In genomic region chr13:96834626-96835025, GRCh38 we compare ENCODE assay signal across 21 cellular contexts.
A peak's percentile ranks its signal among the peaks of the same experiment; 100 is the strongest.
DNase-seq lines count a peak whose midpoint lies in the region; ATAC-seq, FAIRE-seq and TF ChIP-seq lines count a peak whose summit lies in the region.
"Had no signal": no experiment of that assay in that cellular context is flagged by ENCODE, and none has a peak within 500 bp of the region (broad histone marks: within the 10 kb centered on the region; RNA-seq: fewer than 3 reads in every experiment).

No MANE protein-coding gene starts in this region.

- no peak overlapping the region for H4K91ac ChIP-seq in trophoblast cell (ENCODE audit: low read depth, low read length)

- no peak overlapping the region for H4K12ac ChIP-seq in trophoblast cell (ENCODE audit: low read depth, low read length)

- H3K4me2 ChIP-seq in mammary epithelial cell (ENCODE audit: insufficient read depth, low read depth, low read length) (no peak overlapping the region), trophoblast cell (ENCODE audit: low read length) (no peak overlapping the region)
- H3K4me2 ChIP-seq: A549; BLaER1 treated with 17β-estradiol and CSF1 and Interleukin-3, amounts not matched to agents 10 nM and 100 nM had no signal

- 51% methylated on average over 4 of the region's 4 CpGs for WGBS in mammary epithelial cell (ENCODE audit: low coverage, missing lambda C conversion rate)
- WGBS in trophoblast cell (ENCODE audit: extremely low coverage, insufficient coverage, insufficient read length) = no CpG with 5 or more reads among the region's 4 CpGs

- H3K9me3 ChIP-seq in mammary epithelial cell (replicated peaks; ENCODE audit: insufficient read depth, low read length) = no peaks in the 10 kb centered on the region
- H3K9me3 ChIP-seq in breast epithelium = no peaks in the 10 kb centered on the region
- peaks cover 4% of the 10 kb centered on the region for H3K9me3 ChIP-seq in trophoblast cell (ENCODE audit: insufficient read depth, low read depth, low read length)
- no peaks in the 10 kb centered on the region for H3K9me3 ChIP-seq in colonic mucosa
- H3K9me3 ChIP-seq: A549, Caco-2 had no signal

- H3K4me3 ChIP-seq in mammary epithelial cell (replicated peaks in 1 of 3; ENCODE audit: insufficient read depth in 1 of 3, low read depth in 2 of 3, low read length in 3 of 3) = no peak overlapping the region
- H3K4me3 ChIP-seq in breast epithelium = no peak overlapping the region
- H3K4me3 ChIP-seq in trophoblast cell (ENCODE audit: low read depth, low read length) = no peak overlapping the region
- H3K4me3 ChIP-seq in colonic mucosa = no peak overlapping the region
- H3K4me3 ChIP-seq: A549; BLaER1 treated with 17β-estradiol and CSF1 and Interleukin-3, amounts not matched to agents 10 nM and 100 nM had no signal

- no peak overlapping the region for H4K8ac ChIP-seq in trophoblast cell (ENCODE audit: low read depth, low read length)

- H3K14ac ChIP-seq in trophoblast cell (ENCODE audit: low read length) = no peak overlapping the region

- H3K27ac ChIP-seq in mammary epithelial cell (ENCODE audit: insufficient read depth, low read depth, low read length) (no peak overlapping the region), breast epithelium (no peak overlapping the region), trophoblast cell (ENCODE audit: low read depth, low read length) (no peak overlapping the region), colonic mucosa (no peak overlapping the region)
- H3K27ac ChIP-seq: 22Rv1; A549; BLaER1 treated with 17β-estradiol and CSF1 and Interleukin-3, amounts not matched to agents 10 nM and 100 nM; C4-2B had no signal

- no peak for FAIRE-seq in H54 (lab: Jason Lieb, UNC)
- FAIRE-seq: A549, D721Med, G401.6, GM12891 had no signal

- no peaks in the 10 kb centered on the region for H3K79me2 ChIP-seq in mammary epithelial cell (ENCODE audit: insufficient read depth, low read length)
- no peaks in the 10 kb centered on the region for H3K79me2 ChIP-seq in trophoblast cell (ENCODE audit: control insufficient read depth, insufficient read depth, low read length, poor library complexity)

- no peaks in the 10 kb centered on the region for H3K27me3 ChIP-seq in mammary epithelial cell (ENCODE audit: insufficient read depth, low read length)
- H3K27me3 ChIP-seq in breast epithelium = no peaks in the 10 kb centered on the region
- H3K27me3 ChIP-seq in trophoblast cell (ENCODE audit: insufficient read depth, low read length) = no peaks in the 10 kb centered on the region
- no peaks in the 10 kb centered on the region for H3K27me3 ChIP-seq in colonic mucosa
- H3K27me3 ChIP-seq: BLaER1 treated with 17β-estradiol and CSF1 and Interleukin-3, amounts not matched to agents 10 nM and 100 nM had no signal

- H2AK5ac ChIP-seq in trophoblast cell (ENCODE audit: low read length) = no peak overlapping the region

- H2BK120ac ChIP-seq in trophoblast cell (ENCODE audit: insufficient read depth, low read length, poor library complexity) = no peak overlapping the region

- H3K4ac ChIP-seq in trophoblast cell (ENCODE audit: low read depth, low read length) = no peak overlapping the region

- no peaks in the 10 kb centered on the region for H4K20me1 ChIP-seq in mammary epithelial cell (ENCODE audit: insufficient read depth, low read length)
- H4K20me1 ChIP-seq: BLaER1 treated with 17β-estradiol and CSF1 and Interleukin-3, amounts not matched to agents 10 nM and 100 nM had no signal

- no peak overlapping the region for H3K9ac ChIP-seq in mammary epithelial cell (ENCODE audit: insufficient read depth, low read length)
- no peak overlapping the region for H3K9ac ChIP-seq in trophoblast cell (ENCODE audit: low read length)
- H3K9ac ChIP-seq in colonic mucosa (ENCODE audit: low read depth in 2 of 2, low read length in 2 of 2) = no peak overlapping the region
- H3K9ac ChIP-seq: BLaER1 treated with 17β-estradiol and CSF1 and Interleukin-3, amounts not matched to agents 10 nM and 100 nM had no signal

- intact Hi-C loops in mammary epithelial cell (cut with micrococcal nuclease) (no loop called here), breast epithelium (cut with DNase I; ENCODE audit: low total_unique reads) (no loop called here), colonic mucosa (cut with DNase I) (no loop called here), Right ventricle myocardium superior (cut with DNase I) (no loop called here)

- H3K79me1 ChIP-seq in trophoblast cell (ENCODE audit: low read length) = no peaks in the 10 kb centered on the region

- H3K23ac ChIP-seq in trophoblast cell (ENCODE audit: low read length) = no peak overlapping the region

- dilution Hi-C loops in mammary epithelial cell (cut with HindIII; ENCODE audit: low sequenced_read_pairs) = no loop called here

- ATAC-seq in Right ventricle myocardium superior (ENCODE audit: poor library complexity) = no peak
- ATAC-seq: A549; CD8-positive, alpha-beta T cell had no signal

- H2BK12ac ChIP-seq in trophoblast cell (ENCODE audit: low read length) = no peak overlapping the region

- H2AFZ ChIP-seq in mammary epithelial cell (ENCODE audit: low read depth, low read length) (no peak overlapping the region), trophoblast cell (ENCODE audit: insufficient read depth, low read length, poor library complexity) (no peak overlapping the region)

- in situ Hi-C loops in mammary epithelial cell (cut with MboI; ENCODE audit: low sequenced_read_pairs in 2 of 2) = no loop called here

- no peak overlapping the region for H3K18ac ChIP-seq in trophoblast cell (ENCODE audit: low read length)

- no TSS peak for BruUV-seq in mammary epithelial cell (replicated peaks; lab: Mats Ljungman, UMichigan)

- peak; percentile 2 for DNase-seq in mammary epithelial cell
- no peak for DNase-seq in breast epithelium (ENCODE audit: low spot score in 2 of 2)
- peak; percentile 80 for DNase-seq in islet precursor cell
- DNase-seq in trophoblast cell = peak; percentile 47 to 66
- no peak for DNase-seq in H54 (ENCODE audit: insufficient read length, low spot score)
- DNase-seq in colonic mucosa = no peak
- no peak for DNase-seq in Right ventricle myocardium superior
- DNase-seq: AML-193; Caco-2; Calu3; CD4-positive, alpha-beta T cell; CD8-positive, alpha-beta T cell; DMS79 treated with DMSO at 0.1 percent for 48 hours; GF-D8 had no signal

- CTCF ChIA-PET in mammary epithelial cell (lab: Charles Lee; ENCODE audit: low non-redundant PET) = interaction anchor here (0.6 kb wide), 1 partner anchor 15 kb away, joined by 3 read pairs; no protein-coding TSS in a partner anchor

- H3K36me3 ChIP-seq in mammary epithelial cell (ENCODE audit: insufficient read depth, low read length) = no peaks in the 10 kb centered on the region
- H3K36me3 ChIP-seq in breast epithelium = no peaks in the 10 kb centered on the region
- no peaks in the 10 kb centered on the region for H3K36me3 ChIP-seq in trophoblast cell (ENCODE audit: control insufficient read depth in 1 of 2, insufficient read depth in 2 of 2, low read length in 2 of 2)
- no peaks in the 10 kb centered on the region for H3K36me3 ChIP-seq in colonic mucosa
- H3K36me3 ChIP-seq: BLaER1 treated with 17β-estradiol and CSF1 and Interleukin-3, amounts not matched to agents 10 nM and 100 nM had no signal

- H2BK5ac ChIP-seq in trophoblast cell (ENCODE audit: low read depth, low read length, poor library complexity) = no peak overlapping the region

- TF ChIP-seq POLR2A in breast epithelium (IDR thresholded peaks at IDR 0.05) = no peak
- no peak for TF ChIP-seq POLR2A in H54 (IDR thresholded peaks at IDR 0.05; ENCODE audit: low read depth, low read length)

- H3K4me1 ChIP-seq in mammary epithelial cell (ENCODE audit: insufficient read depth, low read length) (no peaks in the 10 kb centered on the region), breast epithelium (no peaks in the 10 kb centered on the region), trophoblast cell (ENCODE audit: control insufficient read depth in 1 of 2, insufficient read depth in 2 of 2, low read length in 2 of 2) (peaks cover 3 to 5% of the 10 kb centered on the region in 2 experiments), colonic mucosa (no peaks in the 10 kb centered on the region)
- H3K4me1 ChIP-seq: A549; BLaER1 treated with 17β-estradiol and CSF1 and Interleukin-3, amounts not matched to agents 10 nM and 100 nM; Caco-2 had no signal

- no peak for TF ChIP-seq CTCF in mammary epithelial cell (conservative IDR thresholded peaks at IDR 0.05 in 1 of 2, IDR thresholded peaks at IDR 0.05 in 1 of 2; ENCODE audit: extremely low read depth in 1 of 2, insufficient read depth in 1 of 2, low read depth in 1 of 2, low read length in 2 of 2)
- no peak for TF ChIP-seq CTCF in breast epithelium (IDR thresholded peaks at IDR 0.05)
- TF ChIP-seq CTCF in colonic mucosa (IDR thresholded peaks at IDR 0.05) = no peak

Comparison
In these comparisons a context has a peak if more than half of its experiments do, and no peak if none do; other contexts are left out.
1. DNase-seq: peak in mammary epithelial cell (single experiment), islet precursor cell (single experiment) and trophoblast cell (2 of 2); none in breast epithelium (0 of 2), H54 (single experiment), colonic mucosa (single experiment) and Right ventricle myocardium superior (single experiment).